9 cellular contexts compared by ENCODE assay signal in genomic region chr2:172101008-172101706, GRCh38. TPM values are rescaled to one million over a fixed set of nuclear protein-coding genes. Genes with fewer than 3 reads are reported as not detected.
DNase-seq lines count a peak whose midpoint lies in the region; ATAC-seq and TF ChIP-seq lines count a peak whose summit lies in the region.
"Had no signal": no experiment of that assay in that cellular context is flagged by ENCODE, and none has a peak within 500 bp of the region (broad histone marks: within the 10 kb centered on the region; RNA-seq: fewer than 3 reads in every experiment).

No MANE protein-coding gene starts in this region.

- no peak overlapping the region for H3K27ac ChIP-seq in Karpas-422 (ENCODE audit: low read length)

- H3K4me1 Mint-ChIP-seq in chondrocyte (ENCODE audit: low read depth) (peaks cover 57% of the 10 kb centered on the region), progenitor cell of endocrine pancreas (ENCODE audit: low read depth) (peaks cover 20% of the 10 kb centered on the region)

- H3K36me3 Mint-ChIP-seq in chondrocyte (ENCODE audit: low read depth) = peaks cover 7% of the 10 kb centered on the region
- H3K36me3 Mint-ChIP-seq in progenitor cell of endocrine pancreas (ENCODE audit: insufficient read depth) = no peaks in the 10 kb centered on the region

- H3K4me3 ChIP-seq in Karpas-422 (ENCODE audit: low read length) = peak overlapping the region; percentile 76

- H3K27ac Mint-ChIP-seq in chondrocyte (ENCODE audit: unreplicated experiment) = peak overlapping the region; percentile 94
- H3K27ac Mint-ChIP-seq in progenitor cell of endocrine pancreas = no peak overlapping the region

- intact Hi-C loops in cardiac septum (cut with DNase I) = loop anchor here (5.0 to 10.0 kb wide), 3 partner anchors 289 to 506 kb away; no protein-coding TSS in a partner anchor

- peak overlapping the region; percentile 76 for H3K9ac ChIP-seq in Karpas-422 (ENCODE audit: low read length)

- no peak for ATAC-seq in GM18498 (IDR thresholded peaks at IDR 0.05; ENCODE audit: unreplicated experiment)

- peak overlapping the region; percentile 93 for H3K4me2 ChIP-seq in Karpas-422 (ENCODE audit: low read depth, low read length, poor library complexity, severe bottlenecking)

- no peaks in the 10 kb centered on the region for H3K9me3 ChIP-seq in Karpas-422 (ENCODE audit: low read length)

- TF ChIP-seq CTCF in chondrocyte (IDR thresholded peaks at IDR 0.05) (no peak), progenitor cell of endocrine pancreas (IDR thresholded peaks at IDR 0.05; ENCODE audit: unreplicated experiment) (no peak)

- peaks cover 63% of the 10 kb centered on the region for H3K4me1 ChIP-seq in Karpas-422 (ENCODE audit: low read length)

- H3K9me3 Mint-ChIP-seq in chondrocyte (ENCODE audit: low read depth) = no peaks in the 10 kb centered on the region
- H3K9me3 Mint-ChIP-seq in progenitor cell of endocrine pancreas (ENCODE audit: low read depth) = no peaks in the 10 kb centered on the region

- H3K4me3 Mint-ChIP-seq in chondrocyte (ENCODE audit: unreplicated experiment) (peak overlapping the region; percentile 91), progenitor cell of endocrine pancreas (ENCODE audit: low read depth) (peak overlapping the region; percentile 59)

- H3K27me3 ChIP-seq in Karpas-422 (ENCODE audit: low read length) = no peaks in the 10 kb centered on the region

- no peaks in the 10 kb centered on the region for H3K79me2 ChIP-seq in Karpas-422 (ENCODE audit: low read length)

- no peaks in the 10 kb centered on the region for H4K20me1 ChIP-seq in Karpas-422 (ENCODE audit: insufficient read depth, low read depth, low read length)

- no peaks in the 10 kb centered on the region for H3K36me3 ChIP-seq in Karpas-422 (ENCODE audit: insufficient read depth, low read length)

- H2AFZ ChIP-seq in Karpas-422 (ENCODE audit: low read length) = no peak overlapping the region

- H3K27me3 Mint-ChIP-seq in chondrocyte (ENCODE audit: low read depth) (no peaks in the 10 kb centered on the region), progenitor cell of endocrine pancreas (peaks cover 85% of the 10 kb centered on the region)

- DNase-seq in NCI-H82 (lab: John Stamatoyannopoulos, UW) (peak; percentile 63), NCI-H82 treated with DMSO at 0.1 percent for 48 hours (lab: John Stamatoyannopoulos, UW; ENCODE audit: unreplicated experiment) (no peak), Karpas-422 (no peak), chondrocyte (ENCODE audit: low spot score) (no peak), progenitor cell of endocrine pancreas (ENCODE audit: low spot score, unreplicated experiment) (no peak), cardiac septum (ENCODE audit: low spot score) (no peak)
- DNase-seq in NK-92 treated with Interleukin-12 subunit alpha and Interleukin-12 subunit beta, amount 100 ng/mL, for 24 hours (lab: John Stamatoyannopoulos, UW) = no peak
- DNase-seq: T1000 had no signal

- no peaks in the 10 kb centered on the region for H3K9me2 ChIP-seq in Karpas-422 (replicated peaks; ENCODE audit: insufficient read depth, low read length)

RNA-seq across cellular contexts. Expression of gene DLX2, which starts 1.5 kb away (rescaled TPM):
- 0.97 and 1.5 TPM in 2 replicates for total RNA-seq in Karpas-422 (2014; rRNA removed; shearing (Covaris generic); ENCODE audit: low replicate concordance)
- total RNA-seq in chondrocyte (5.2 to 29.1 TPM (median 5.7 TPM) in 3 replicates), progenitor cell of endocrine pancreas (1.7 and 3.4 TPM in 2 replicates), cardiac septum (not detected)

RNA-seq across cellular contexts. Expression of gene DLX1, which starts 15.8 kb away (rescaled TPM):
- total RNA-seq in Karpas-422 (2014; rRNA removed; shearing (Covaris generic); ENCODE audit: low replicate concordance) = 1.0 and 1.2 TPM in 2 replicates
- total RNA-seq in chondrocyte (6.7 to 34.2 TPM (median 7.1 TPM) in 3 replicates), progenitor cell of endocrine pancreas (1.7 and 4.1 TPM in 2 replicates), cardiac septum (not detected)
